14 cellular contexts compared by ENCODE assay signal in genomic region chr15:90064931-90065681, GRCh38. TPM values are rescaled to one million over a fixed set of nuclear protein-coding genes. Genes with fewer than 3 reads are reported as not detected.
DNase-seq lines count a peak whose midpoint lies in the region; ATAC-seq and TF ChIP-seq lines count a peak whose summit lies in the region.
"Had no signal": no experiment of that assay in that cellular context is flagged by ENCODE, and none has a peak within 500 bp of the region (broad histone marks: within the 10 kb centered on the region; RNA-seq: fewer than 3 reads in every experiment).

No MANE protein-coding gene starts in this region.

- H3K4me3 Mint-ChIP-seq in activated CD4-positive, alpha-beta T cell treated with anti-CD3 and anti-CD28 coated beads, Interleukin-2, amount 10 ng/mL, durations not matched to agents 24 days and 14 days, result no peak overlapping the region
- H3K4me3 Mint-ChIP-seq: natural killer cell treated with Interleukin-12 subunit alpha and Interleukin-12 subunit beta and Interleukin-15 and Interleukin-18, amount 100 ng/mL, for 72 hours; T-helper 2 cell treated with Interferon-gamma antibody and Interleukin-4, amounts not matched to agents 5 μg/mL and 100 μg/mL, for 36 hours had no signal

- DNase-seq in CD1c-positive myeloid dendritic cell (ENCODE audit: extremely low spot score), result peak; percentile 74
- no peak for DNase-seq in right atrium auricular region (ENCODE audit: low spot score)
- DNase-seq in psoas muscle, result peak; percentile 64 to 80
- DNase-seq in A172 (ENCODE audit: low spot score), result no peak
- DNase-seq in activated CD4-positive, alpha-beta T cell treated with anti-CD3 and anti-CD28 coated beads, Interleukin-2, amount 10 ng/mL, durations not matched to agents 24 days and 14 days, result no peak
- DNase-seq: activated naive CD4-positive, alpha-beta T cell treated with anti-CD3 and anti-CD28 coated beads, Interleukin-2, amount 50 U/mL, for 16 hours; BE2C; NCI-H345 had no signal

- no peaks in the 10 kb centered on the region for H3K9me3 Mint-ChIP-seq in activated CD4-positive, alpha-beta T cell treated with anti-CD3 and anti-CD28 coated beads, Interleukin-2, amount 10 ng/mL, durations not matched to agents 24 days and 14 days
- H3K9me3 Mint-ChIP-seq: natural killer cell treated with Interleukin-12 subunit alpha and Interleukin-12 subunit beta and Interleukin-15 and Interleukin-18, amount 100 ng/mL, for 72 hours; T-helper 2 cell treated with Interferon-gamma antibody and Interleukin-4, amounts not matched to agents 5 μg/mL and 100 μg/mL, for 36 hours had no signal

- H3K4me1 Mint-ChIP-seq in activated CD4-positive, alpha-beta T cell treated with anti-CD3 and anti-CD28 coated beads, Interleukin-2, amount 10 ng/mL, durations not matched to agents 24 days and 14 days, result peaks cover 13% of the 10 kb centered on the region

- H3K27me3 ChIP-seq in right atrium auricular region (no peaks in the 10 kb centered on the region), psoas muscle (ENCODE audit: insufficient read depth in 3 of 3, low read length in 2 of 3) (no peaks in the 10 kb centered on the region)
- H3K27me3 ChIP-seq: BE2C had no signal

- H3K27ac Mint-ChIP-seq in activated CD4-positive, alpha-beta T cell treated with anti-CD3 and anti-CD28 coated beads, Interleukin-2, amount 10 ng/mL, durations not matched to agents 24 days and 14 days, result no peak overlapping the region
- H3K27ac Mint-ChIP-seq: natural killer cell treated with Interleukin-12 subunit alpha and Interleukin-12 subunit beta and Interleukin-15 and Interleukin-18, amount 100 ng/mL, for 72 hours; T-helper 2 cell treated with Interferon-gamma antibody and Interleukin-4, amounts not matched to agents 5 μg/mL and 100 μg/mL, for 36 hours had no signal

- TF ChIP-seq CTCF in VCaP (conservative IDR thresholded peaks at IDR 0.05) (no peak), right atrium auricular region (IDR thresholded peaks at IDR 0.05) (no peak), psoas muscle (IDR thresholded peaks at IDR 0.05) (no peak)

- H3K27ac ChIP-seq in VCaP (0 out of 2 replicates have a peak overlapping the region, but pooled peaks have one; percentile 21), right atrium auricular region (peak overlapping the region; percentile 65 to 79), psoas muscle (peak overlapping the region; percentile 82)

- no peaks in the 10 kb centered on the region for H3K9me3 ChIP-seq in right atrium auricular region
- H3K9me3 ChIP-seq in psoas muscle, result no peaks in the 10 kb centered on the region
- H3K9me3 ChIP-seq: BE2C had no signal

- 26 to 42% (median 27%) methylated on average over 30 of the region's 30 CpGs for WGBS in psoas muscle, 3 donors

- peaks cover 0 to 52% of the 10 kb centered on the region in 2 donors for H3K4me1 ChIP-seq in right atrium auricular region
- H3K4me1 ChIP-seq in psoas muscle, result peaks cover 50% of the 10 kb centered on the region

- H3K27me3 Mint-ChIP-seq in activated CD4-positive, alpha-beta T cell treated with anti-CD3 and anti-CD28 coated beads, Interleukin-2, amount 10 ng/mL, durations not matched to agents 24 days and 14 days, result no peaks in the 10 kb centered on the region
- H3K27me3 Mint-ChIP-seq: natural killer cell treated with Interleukin-12 subunit alpha and Interleukin-12 subunit beta and Interleukin-15 and Interleukin-18, amount 100 ng/mL, for 72 hours had no signal

- intact Hi-C loops in psoas muscle (cut with DNase I), result loop anchor here in 1 of 2 donors (5.0 kb wide), 1 partner anchor 163 kb away; no protein-coding TSS in a partner anchor
- intact Hi-C loops in activated CD4-positive, alpha-beta T cell treated with anti-CD3 and anti-CD28 coated beads, Interleukin-2, amount 10 ng/mL, durations not matched to agents 24 days and 14 days (cut with micrococcal nuclease), result no loop called here

- peak; percentile 52 to 68 (median 60) for ATAC-seq in psoas muscle
- no peak for ATAC-seq in HG03097 (IDR thresholded peaks at IDR 0.05; ENCODE audit: low FRiP score, unreplicated experiment)
- no peak for ATAC-seq in GM18517 (IDR thresholded peaks at IDR 0.05; ENCODE audit: unreplicated experiment)
- ATAC-seq: HCT116; natural killer cell treated with Interleukin-12 subunit alpha and Interleukin-12 subunit beta and Interleukin-15 and Interleukin-18, amount 100 ng/mL, for 72 hours had no signal

- H3K4me3 ChIP-seq in right atrium auricular region, result peak overlapping the region; percentile 4 to 19
- H3K4me3 ChIP-seq in psoas muscle, result peak overlapping the region; percentile 26

- H3K36me3 ChIP-seq in right atrium auricular region, result peaks cover 11% of the 10 kb centered on the region
- peaks cover 0 to 17% of the 10 kb centered on the region in 2 donors for H3K36me3 ChIP-seq in psoas muscle (ENCODE audit: insufficient read depth in 1 of 2, low read depth in 1 of 2)
- H3K36me3 ChIP-seq: BE2C had no signal

- peaks cover 13% of the 10 kb centered on the region for H3K36me3 Mint-ChIP-seq in activated CD4-positive, alpha-beta T cell treated with anti-CD3 and anti-CD28 coated beads, Interleukin-2, amount 10 ng/mL, durations not matched to agents 24 days and 14 days (ENCODE audit: low read depth)
- H3K36me3 Mint-ChIP-seq: natural killer cell treated with Interleukin-12 subunit alpha and Interleukin-12 subunit beta and Interleukin-15 and Interleukin-18, amount 100 ng/mL, for 72 hours had no signal

RNA-seq across cellular contexts. Expression of gene IDH2, which starts 37.2 kb away (rescaled TPM):
- total RNA-seq in right atrium auricular region (100 to 1,000 TPM; 119 to 249 TPM), psoas muscle (100 to 1,000 TPM; 513 to 926 (median 752) TPM)
- 100 to 1,000 TPM; 365 to 759 (median 405) TPM for polyA plus RNA-seq in psoas muscle
- 43.7 and 61.6 TPM in 2 replicates for total RNA-seq in A172 (2014; rRNA removed; shearing (Covaris generic))
- total RNA-seq in activated CD4-positive, alpha-beta T cell treated with anti-CD3 and anti-CD28 coated beads, Interleukin-2, amount 10 ng/mL, durations not matched to agents 24 days and 14 days, result 111 and 119 TPM in 2 replicates

Comparison
In these comparisons a context has a peak if more than half of its experiments do, and no peak if none do; other contexts are left out.
1. DNase-seq: peak in CD1c-positive myeloid dendritic cell (single experiment) and psoas muscle (2 of 2); none in right atrium auricular region (single experiment), A172 (single experiment) and activated CD4-positive, alpha-beta T cell treated with anti-CD3 and anti-CD28 coated beads, Interleukin-2, amount 10 ng/mL, durations not matched to agents 24 days and 14 days (single experiment).
2. H3K27ac ChIP-seq: peak in every context shown above with its lines; median percentile 82 in psoas muscle; 72 in right atrium auricular region; 21 in VCaP.
3. ATAC-seq: peak in psoas muscle (4 of 4); none in HG03097 (single experiment) and GM18517 (single experiment).